ENCODE assay signal across 1 cellular context in genomic region chr12:1355396-1355795, GRCh38.
TF ChIP-seq lines count a peak whose summit lies in the region.

No MANE protein-coding gene starts in this region.

TF ChIP-seq in WTC11, 78 proteins besides CTCF, POLR2A, EP300 and RAD21:
- no peak for TF ChIP-seq ZNF396 (CRISPR knock-in tag; IDR thresholded peaks at IDR 0.05; ENCODE audit: borderline replicate concordance)
